Comparison of ENCODE assay signal across 1 cellular context in genomic region chr3:4571690-4572334, GRCh38.
TF ChIP-seq lines count a peak whose summit lies in the region.

No MANE protein-coding gene starts in this region.

TF ChIP-seq in H1, 55 proteins besides CTCF, POLR2A, EP300 and RAD21 (continued from another document):
- TF ChIP-seq YY1 (IDR thresholded peaks at IDR 0.05; ENCODE audit: low read depth, low read length), result no peak
- no peak for TF ChIP-seq KDM5A (IDR thresholded peaks at IDR 0.05; ENCODE audit: low read length)
- TF ChIP-seq CREB1 (IDR thresholded peaks at IDR 0.05), result no peak
